In genomic region chr1:164794310-164794709, GRCh38 we compare ENCODE assay signal across 1 cellular context.
TF ChIP-seq lines count a peak whose summit lies in the region.

No MANE protein-coding gene starts in this region.

TF ChIP-seq in HEK293, 187 proteins besides CTCF, POLR2A, EP300 and RAD21 (continued from another document):
- TF ChIP-seq, protein P1, sequence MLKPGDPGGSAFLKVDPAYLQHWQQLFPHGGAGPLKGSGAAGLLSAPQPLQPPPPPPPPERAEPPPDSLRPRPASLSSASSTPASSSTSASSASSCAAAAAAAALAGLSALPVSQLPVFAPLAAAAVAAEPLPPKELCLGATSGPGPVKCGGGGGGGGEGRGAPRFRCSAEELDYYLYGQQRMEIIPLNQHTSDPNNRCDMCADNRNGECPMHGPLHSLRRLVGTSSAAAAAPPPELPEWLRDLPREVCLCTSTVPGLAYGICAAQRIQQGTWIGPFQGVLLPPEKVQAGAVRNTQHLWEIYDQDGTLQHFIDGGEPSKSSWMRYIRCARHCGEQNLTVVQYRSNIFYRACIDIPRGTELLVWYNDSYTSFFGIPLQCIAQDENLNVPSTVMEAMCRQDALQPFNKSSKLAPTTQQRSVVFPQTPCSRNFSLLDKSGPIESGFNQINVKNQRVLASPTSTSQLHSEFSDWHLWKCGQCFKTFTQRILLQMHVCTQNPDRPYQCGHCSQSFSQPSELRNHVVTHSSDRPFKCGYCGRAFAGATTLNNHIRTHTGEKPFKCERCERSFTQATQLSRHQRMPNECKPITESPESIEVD (tag by site-specific recombination; IDR thresholded peaks at IDR 0.05) = peak; percentile 82
- TF ChIP-seq PATZ1 (tag by site-specific recombination; IDR thresholded peaks at IDR 0.05) = peak; percentile 58
- no peak for TF ChIP-seq ZNF626 (tag by site-specific recombination; IDR thresholded peaks at IDR 0.05)
